In genomic region chr6:99879431-99879830, GRCh38 we compare ENCODE assay signal across 1 cellular context.
TF ChIP-seq lines count a peak whose summit lies in the region.

No MANE protein-coding gene starts in this region.

TF ChIP-seq in GM23338, 12 proteins besides CTCF, POLR2A, EP300 and RAD21 (continued from another document):
- TF ChIP-seq, protein P1, sequence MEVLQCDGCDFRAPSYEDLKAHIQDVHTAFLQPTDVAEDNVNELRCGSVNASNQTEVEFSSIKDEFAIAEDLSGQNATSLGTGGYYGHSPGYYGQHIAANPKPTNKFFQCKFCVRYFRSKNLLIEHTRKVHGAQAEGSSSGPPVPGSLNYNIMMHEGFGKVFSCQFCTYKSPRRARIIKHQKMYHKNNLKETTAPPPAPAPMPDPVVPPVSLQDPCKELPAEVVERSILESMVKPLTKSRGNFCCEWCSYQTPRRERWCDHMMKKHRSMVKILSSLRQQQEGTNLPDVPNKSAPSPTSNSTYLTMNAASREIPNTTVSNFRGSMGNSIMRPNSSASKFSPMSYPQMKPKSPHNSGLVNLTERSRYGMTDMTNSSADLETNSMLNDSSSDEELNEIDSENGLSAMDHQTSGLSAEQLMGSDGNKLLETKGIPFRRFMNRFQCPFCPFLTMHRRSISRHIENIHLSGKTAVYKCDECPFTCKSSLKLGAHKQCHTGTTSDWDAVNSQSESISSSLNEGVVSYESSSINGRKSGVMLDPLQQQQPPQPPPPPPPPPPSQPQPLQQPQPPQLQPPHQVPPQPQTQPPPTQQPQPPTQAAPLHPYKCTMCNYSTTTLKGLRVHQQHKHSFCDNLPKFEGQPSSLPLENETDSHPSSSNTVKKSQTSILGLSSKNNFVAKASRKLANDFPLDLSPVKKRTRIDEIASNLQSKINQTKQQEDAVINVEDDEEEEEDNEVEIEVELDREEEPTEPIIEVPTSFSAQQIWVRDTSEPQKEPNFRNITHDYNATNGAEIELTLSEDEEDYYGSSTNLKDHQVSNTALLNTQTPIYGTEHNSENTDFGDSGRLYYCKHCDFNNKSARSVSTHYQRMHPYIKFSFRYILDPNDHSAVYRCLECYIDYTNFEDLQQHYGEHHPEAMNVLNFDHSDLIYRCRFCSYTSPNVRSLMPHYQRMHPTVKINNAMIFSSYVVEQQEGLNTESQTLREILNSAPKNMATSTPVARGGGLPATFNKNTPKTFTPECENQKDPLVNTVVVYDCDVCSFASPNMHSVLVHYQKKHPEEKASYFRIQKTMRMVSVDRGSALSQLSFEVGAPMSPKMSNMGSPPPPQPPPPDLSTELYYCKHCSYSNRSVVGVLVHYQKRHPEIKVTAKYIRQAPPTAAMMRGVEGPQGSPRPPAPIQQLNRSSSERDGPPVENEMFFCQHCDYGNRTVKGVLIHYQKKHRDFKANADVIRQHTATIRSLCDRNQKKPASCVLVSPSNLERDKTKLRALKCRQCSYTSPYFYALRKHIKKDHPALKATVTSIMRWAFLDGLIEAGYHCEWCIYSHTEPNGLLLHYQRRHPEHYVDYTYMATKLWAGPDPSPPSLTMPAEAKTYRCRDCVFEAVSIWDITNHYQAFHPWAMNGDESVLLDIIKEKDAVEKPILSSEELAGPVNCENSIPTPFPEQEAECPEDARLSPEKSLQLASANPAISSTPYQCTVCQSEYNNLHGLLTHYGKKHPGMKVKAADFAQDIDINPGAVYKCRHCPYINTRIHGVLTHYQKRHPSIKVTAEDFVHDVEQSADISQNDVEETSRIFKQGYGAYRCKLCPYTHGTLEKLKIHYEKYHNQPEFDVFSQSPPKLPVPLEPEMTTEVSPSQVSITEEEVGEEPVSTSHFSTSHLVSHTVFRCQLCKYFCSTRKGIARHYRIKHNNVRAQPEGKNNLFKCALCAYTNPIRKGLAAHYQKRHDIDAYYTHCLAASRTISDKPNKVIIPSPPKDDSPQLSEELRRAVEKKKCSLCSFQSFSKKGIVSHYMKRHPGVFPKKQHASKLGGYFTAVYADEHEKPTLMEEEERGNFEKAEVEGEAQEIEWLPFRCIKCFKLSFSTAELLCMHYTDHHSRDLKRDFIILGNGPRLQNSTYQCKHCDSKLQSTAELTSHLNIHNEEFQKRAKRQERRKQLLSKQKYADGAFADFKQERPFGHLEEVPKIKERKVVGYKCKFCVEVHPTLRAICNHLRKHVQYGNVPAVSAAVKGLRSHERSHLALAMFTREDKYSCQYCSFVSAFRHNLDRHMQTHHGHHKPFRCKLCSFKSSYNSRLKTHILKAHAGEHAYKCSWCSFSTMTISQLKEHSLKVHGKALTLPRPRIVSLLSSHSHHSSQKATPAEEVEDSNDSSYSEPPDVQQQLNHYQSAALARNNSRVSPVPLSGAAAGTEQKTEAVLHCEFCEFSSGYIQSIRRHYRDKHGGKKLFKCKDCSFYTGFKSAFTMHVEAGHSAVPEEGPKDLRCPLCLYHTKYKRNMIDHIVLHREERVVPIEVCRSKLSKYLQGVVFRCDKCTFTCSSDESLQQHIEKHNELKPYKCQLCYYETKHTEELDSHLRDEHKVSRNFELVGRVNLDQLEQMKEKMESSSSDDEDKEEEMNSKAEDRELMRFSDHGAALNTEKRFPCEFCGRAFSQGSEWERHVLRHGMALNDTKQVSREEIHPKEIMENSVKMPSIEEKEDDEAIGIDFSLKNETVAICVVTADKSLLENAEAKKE (CRISPR knock-in tag; IDR thresholded peaks at IDR 0.05) = no peak
- TF ChIP-seq EZH2 (IDR thresholded peaks at IDR 0.05; ENCODE audit: low read depth, unreplicated experiment) (no peak), POLR2AphosphoS5 (IDR thresholded peaks at IDR 0.05; ENCODE audit: low read depth) (no peak), NANOG (IDR thresholded peaks at IDR 0.05; ENCODE audit: borderline replicate concordance) (no peak), ZNF114 (CRISPR knock-in tag; IDR thresholded peaks at IDR 0.05) (no peak), JUNB (IDR thresholded peaks at IDR 0.05; ENCODE audit: unreplicated experiment) (no peak), ZNF331 (CRISPR knock-in tag; IDR thresholded peaks at IDR 0.05; ENCODE audit: low read depth) (no peak)
- TF ChIP-seq, protein P2, sequence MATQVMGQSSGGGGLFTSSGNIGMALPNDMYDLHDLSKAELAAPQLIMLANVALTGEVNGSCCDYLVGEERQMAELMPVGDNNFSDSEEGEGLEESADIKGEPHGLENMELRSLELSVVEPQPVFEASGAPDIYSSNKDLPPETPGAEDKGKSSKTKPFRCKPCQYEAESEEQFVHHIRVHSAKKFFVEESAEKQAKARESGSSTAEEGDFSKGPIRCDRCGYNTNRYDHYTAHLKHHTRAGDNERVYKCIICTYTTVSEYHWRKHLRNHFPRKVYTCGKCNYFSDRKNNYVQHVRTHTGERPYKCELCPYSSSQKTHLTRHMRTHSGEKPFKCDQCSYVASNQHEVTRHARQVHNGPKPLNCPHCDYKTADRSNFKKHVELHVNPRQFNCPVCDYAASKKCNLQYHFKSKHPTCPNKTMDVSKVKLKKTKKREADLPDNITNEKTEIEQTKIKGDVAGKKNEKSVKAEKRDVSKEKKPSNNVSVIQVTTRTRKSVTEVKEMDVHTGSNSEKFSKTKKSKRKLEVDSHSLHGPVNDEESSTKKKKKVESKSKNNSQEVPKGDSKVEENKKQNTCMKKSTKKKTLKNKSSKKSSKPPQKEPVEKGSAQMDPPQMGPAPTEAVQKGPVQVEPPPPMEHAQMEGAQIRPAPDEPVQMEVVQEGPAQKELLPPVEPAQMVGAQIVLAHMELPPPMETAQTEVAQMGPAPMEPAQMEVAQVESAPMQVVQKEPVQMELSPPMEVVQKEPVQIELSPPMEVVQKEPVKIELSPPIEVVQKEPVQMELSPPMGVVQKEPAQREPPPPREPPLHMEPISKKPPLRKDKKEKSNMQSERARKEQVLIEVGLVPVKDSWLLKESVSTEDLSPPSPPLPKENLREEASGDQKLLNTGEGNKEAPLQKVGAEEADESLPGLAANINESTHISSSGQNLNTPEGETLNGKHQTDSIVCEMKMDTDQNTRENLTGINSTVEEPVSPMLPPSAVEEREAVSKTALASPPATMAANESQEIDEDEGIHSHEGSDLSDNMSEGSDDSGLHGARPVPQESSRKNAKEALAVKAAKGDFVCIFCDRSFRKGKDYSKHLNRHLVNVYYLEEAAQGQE (IDR thresholded peaks at IDR 0.05; ENCODE audit: unreplicated experiment) = no peak
